ENCODE assay signal across 17 cellular contexts in the genomic region with DNA sequence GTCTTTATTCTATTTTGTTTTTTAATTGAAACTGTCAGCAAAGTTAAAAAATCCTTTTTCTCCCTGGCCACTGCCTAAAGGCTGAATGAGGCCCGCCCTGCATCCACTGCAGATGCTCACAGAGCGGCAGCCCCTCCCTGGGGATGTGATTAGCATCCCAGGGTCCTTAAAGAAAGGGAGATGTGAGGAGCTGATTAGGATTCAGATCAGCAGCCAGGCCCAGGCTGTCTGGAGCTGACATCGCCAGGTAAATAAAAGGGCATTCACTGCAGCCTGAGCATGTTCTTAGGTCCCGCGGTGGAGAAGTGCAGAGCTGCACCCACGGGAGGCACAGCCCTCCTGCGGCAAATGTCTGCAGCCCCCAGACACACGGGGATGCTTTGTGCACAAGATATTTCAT.
DNase-seq lines count a peak whose midpoint lies in the region; ATAC-seq and TF ChIP-seq lines count a peak whose summit lies in the region.
"Had no signal": no experiment of that assay in that cellular context is flagged by ENCODE, and none has a peak within 500 bp of the region (broad histone marks: within the 10 kb centered on the region; RNA-seq: fewer than 3 reads in every experiment).

No MANE protein-coding gene starts in this region.

- DNase-seq in SK-N-SH: no peak
- DNase-seq in NCI-H2171 treated with DMSO at 0.1 percent for 48 hours (lab: John Stamatoyannopoulos, UW): peak; percentile 79
- peak; percentile 50 for DNase-seq in glutamatergic neuron
- DNase-seq in posterior vena cava (ENCODE audit: low spot score): peak; percentile 58
- DNase-seq in A673 (ENCODE audit: low spot score): no peak
- DNase-seq in SHP77 (lab: John Stamatoyannopoulos, UW): no peak
- DNase-seq in mesenteric fat pad (ENCODE audit: low spot score): no peak
- DNase-seq: CD4-positive, CD25-positive, alpha-beta regulatory T cell; GDM1; HFFc6; Karpas-422; NCI-H187 treated with DMSO at 0.1 percent for 48 hours; NCI-H524 treated with DMSO at 0.1 percent for 48 hours; SW 1271; T-helper 2 cell had no signal

- H3K27me3 ChIP-seq in SK-N-SH (ENCODE audit: insufficient read depth) (no peaks in the 10 kb centered on the region), A673 (replicated peaks; ENCODE audit: insufficient read depth, low read depth, low read length, poor library complexity) (no peaks in the 10 kb centered on the region)
- H3K27me3 ChIP-seq: SJSA1 had no signal

- no peak overlapping the region for H3K27ac Mint-ChIP-seq in glutamatergic neuron (ENCODE audit: unreplicated experiment)
- H3K27ac Mint-ChIP-seq: CD4-positive, CD25-positive, alpha-beta regulatory T cell; HFFc6 had no signal

- H3K4me1 Mint-ChIP-seq in glutamatergic neuron (ENCODE audit: low read depth, unreplicated experiment): peaks cover 33% of the 10 kb centered on the region

- no peaks in the 10 kb centered on the region for H3K9me3 ChIP-seq in SK-N-SH
- no peaks in the 10 kb centered on the region for H3K9me3 ChIP-seq in A673 (ENCODE audit: low read depth, low read length, poor library complexity, severe bottlenecking)

- no peaks in the 10 kb centered on the region for H3K9me2 ChIP-seq in SK-N-SH

- H2AFZ ChIP-seq in SK-N-SH (ENCODE audit: low read depth): no peak overlapping the region

- H3K4me3 ChIP-seq in SK-N-SH (ENCODE audit: low read depth in 2 of 2, low read length in 1 of 2) (no peak overlapping the region), A673 (ENCODE audit: low read depth, low read length, poor library complexity, severe bottlenecking) (no peak overlapping the region)
- H3K4me3 ChIP-seq: SJSA1 had no signal

- H3K36me3 ChIP-seq in SK-N-SH (replicated peaks in 1 of 2; ENCODE audit: control insufficient read depth in 1 of 2, insufficient read depth in 2 of 2, low read length in 1 of 2) (no peaks in the 10 kb centered on the region), A673 (ENCODE audit: insufficient read depth, low read length, poor library complexity, severe bottlenecking) (no peaks in the 10 kb centered on the region)
- H3K36me3 ChIP-seq: SJSA1 had no signal

- POLR2A ChIA-PET in SK-N-SH (lab: Yijun Ruan, JAX): no interaction called here
- POLR2A ChIA-PET in A673 (lab: Charles Lee; ENCODE audit: low non-redundant PET): no interaction called here

- no peak for TF ChIP-seq RAD21 in SK-N-SH (IDR thresholded peaks at IDR 0.05; ENCODE audit: low read length)

- intact Hi-C loops in posterior vena cava (cut with DNase I) (no loop called here), A673 (cut with micrococcal nuclease; ENCODE audit: unreplicated experiment) (no loop called here)

- no peaks in the 10 kb centered on the region for H3K79me2 ChIP-seq in SK-N-SH (ENCODE audit: insufficient read depth)

- H3F3A ChIP-seq in SK-N-SH (replicated peaks; ENCODE audit: insufficient read depth): no peaks in the 10 kb centered on the region

- no TSS peak for BruUV-seq in A673 (replicated peaks; lab: Mats Ljungman, UMichigan)

- peak overlapping the region; percentile 34 for H3K4me3 Mint-ChIP-seq in glutamatergic neuron (ENCODE audit: unreplicated experiment)
- H3K4me3 Mint-ChIP-seq: HFFc6 had no signal

- no peak for ATAC-seq in SK-N-SH treated with all-trans-retinoic acid at 6 μM for 48 hours

- no peaks in the 10 kb centered on the region for H3K36me3 Mint-ChIP-seq in glutamatergic neuron (ENCODE audit: unreplicated experiment)
- H3K36me3 Mint-ChIP-seq: CD4-positive, CD25-positive, alpha-beta regulatory T cell had no signal

- H3K27ac ChIP-seq in SK-N-SH (ENCODE audit: low read depth in 2 of 2, low read length in 1 of 2) (no peak overlapping the region), A673 (ENCODE audit: low read depth, low read length, poor library complexity, severe bottlenecking) (no peak overlapping the region)
- H3K27ac ChIP-seq: SJSA1 had no signal

- H3K9ac ChIP-seq in SK-N-SH: no peak overlapping the region

- WGBS in SK-N-SH (ENCODE audit: low lambda C conversion rate): 60% methylated on average over 8 of the region's 8 CpGs

- H3K4me2 ChIP-seq in SK-N-SH: no peak overlapping the region

- CTCF ChIA-PET in SK-N-SH (lab: Yijun Ruan, JAX): interaction anchor here (0.6 to 2.7 kb wide), 4 partner anchors 18 to 419 kb away, joined by 3 to 8 read pairs (median 4); no protein-coding TSS in a partner anchor
- CTCF ChIA-PET in A673 (lab: Charles Lee): no interaction called here

- H4K20me1 ChIP-seq in SK-N-SH (ENCODE audit: insufficient read depth): no peaks in the 10 kb centered on the region

- H3K4me1 ChIP-seq in SK-N-SH (ENCODE audit: control insufficient read depth in 1 of 2, insufficient read depth in 2 of 2, low read depth in 1 of 2, low read length in 1 of 2) (peaks cover 0 to 19% of the 10 kb centered on the region in 2 experiments; a peak in 1 of 4 replicates), A673 (ENCODE audit: insufficient read depth, low read length, poor library complexity, severe bottlenecking) (no peaks in the 10 kb centered on the region)

- peaks cover 5% of the 10 kb centered on the region for H3K9me3 Mint-ChIP-seq in glutamatergic neuron (ENCODE audit: unreplicated experiment)
- H3K9me3 Mint-ChIP-seq: HFFc6 had no signal

- no peak for TF ChIP-seq CTCF in SK-N-SH (IDR thresholded peaks at IDR 0.05)
- TF ChIP-seq CTCF in glutamatergic neuron (IDR thresholded peaks at IDR 0.05; ENCODE audit: partially characterized antibody, unreplicated experiment): no peak
- TF ChIP-seq CTCF in A673 (conservative IDR thresholded peaks at IDR 0.05; ENCODE audit: low read depth, low read length): no peak

- peaks cover 2% of the 10 kb centered on the region for H3K27me3 Mint-ChIP-seq in glutamatergic neuron (ENCODE audit: unreplicated experiment)
- H3K27me3 Mint-ChIP-seq: CD4-positive, CD25-positive, alpha-beta regulatory T cell had no signal

- TF ChIP-seq EP300 in SK-N-SH (IDR thresholded peaks at IDR 0.05; ENCODE audit: borderline replicate concordance in 1 of 2, low read depth in 1 of 2, low read length in 1 of 2): no peak

TF ChIP-seq in SK-N-SH, 30 proteins besides CTCF, POLR2A, EP300 and RAD21:
- TF ChIP-seq GATA2 (CRISPR knock-in tag; IDR thresholded peaks at IDR 0.05) (0 out of 2 replicates have a peak, but pooled peaks have one; percentile 19), EZH2phosphoT487 (IDR thresholded peaks at IDR 0.05; ENCODE audit: borderline replicate concordance, low read depth) (no peak), MEF2A (IDR thresholded peaks at IDR 0.05; ENCODE audit: borderline replicate concordance, low read depth) (no peak)

TF ChIP-seq in SK-N-SH treated with all-trans-retinoic acid at 6 μM for 48 hours, 23 proteins besides CTCF, POLR2A, EP300 and RAD21 (continues in another document):
- TF ChIP-seq ZNF8 (CRISPR knock-in tag; IDR thresholded peaks at IDR 0.05) (no peak), ZNF70 (CRISPR knock-in tag; IDR thresholded peaks at IDR 0.05) (no peak), ISL1 (CRISPR knock-in tag; IDR thresholded peaks at IDR 0.05) (no peak), SNAI2 (CRISPR knock-in tag; IDR thresholded peaks at IDR 0.05) (no peak), PPARA (CRISPR knock-in tag; IDR thresholded peaks at IDR 0.05; ENCODE audit: borderline replicate concordance) (no peak), TCF4 (CRISPR knock-in tag; IDR thresholded peaks at IDR 0.05; ENCODE audit: borderline replicate concordance) (no peak), PATZ1 (CRISPR knock-in tag; IDR thresholded peaks at IDR 0.05; ENCODE audit: borderline replicate concordance) (no peak), TOX (CRISPR knock-in tag; IDR thresholded peaks at IDR 0.05; ENCODE audit: borderline replicate concordance) (no peak), CREB5 (CRISPR knock-in tag; IDR thresholded peaks at IDR 0.05; ENCODE audit: low read depth) (no peak), ZFP3 (CRISPR knock-in tag; IDR thresholded peaks at IDR 0.05) (no peak), BACH2 (CRISPR knock-in tag; IDR thresholded peaks at IDR 0.05; ENCODE audit: borderline replicate concordance) (no peak)
- TF ChIP-seq, protein P1, sequence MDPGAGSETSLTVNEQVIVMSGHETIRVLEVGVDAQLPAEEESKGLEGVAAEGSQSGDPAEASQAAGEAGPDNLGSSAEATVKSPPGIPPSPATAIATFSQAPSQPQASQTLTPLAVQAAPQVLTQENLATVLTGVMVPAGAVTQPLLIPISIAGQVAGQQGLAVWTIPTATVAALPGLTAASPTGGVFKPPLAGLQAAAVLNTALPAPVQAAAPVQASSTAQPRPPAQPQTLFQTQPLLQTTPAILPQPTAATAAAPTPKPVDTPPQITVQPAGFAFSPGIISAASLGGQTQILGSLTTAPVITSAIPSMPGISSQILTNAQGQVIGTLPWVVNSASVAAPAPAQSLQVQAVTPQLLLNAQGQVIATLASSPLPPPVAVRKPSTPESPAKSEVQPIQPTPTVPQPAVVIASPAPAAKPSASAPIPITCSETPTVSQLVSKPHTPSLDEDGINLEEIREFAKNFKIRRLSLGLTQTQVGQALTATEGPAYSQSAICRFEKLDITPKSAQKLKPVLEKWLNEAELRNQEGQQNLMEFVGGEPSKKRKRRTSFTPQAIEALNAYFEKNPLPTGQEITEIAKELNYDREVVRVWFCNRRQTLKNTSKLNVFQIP (CRISPR knock-in tag; IDR thresholded peaks at IDR 0.05; ENCODE audit: borderline replicate concordance, low read depth): no peak

Comparison
In these comparisons a context has a peak if more than half of its experiments do, and no peak if none do; other contexts are left out.
1. DNase-seq: peak in NCI-H2171 treated with DMSO at 0.1 percent for 48 hours (single experiment), glutamatergic neuron (single experiment) and posterior vena cava (single experiment); none in SK-N-SH (single experiment), A673 (single experiment), SHP77 (0 of 2) and mesenteric fat pad (single experiment).